11 cellular contexts compared by ENCODE assay signal in the genomic region with DNA sequence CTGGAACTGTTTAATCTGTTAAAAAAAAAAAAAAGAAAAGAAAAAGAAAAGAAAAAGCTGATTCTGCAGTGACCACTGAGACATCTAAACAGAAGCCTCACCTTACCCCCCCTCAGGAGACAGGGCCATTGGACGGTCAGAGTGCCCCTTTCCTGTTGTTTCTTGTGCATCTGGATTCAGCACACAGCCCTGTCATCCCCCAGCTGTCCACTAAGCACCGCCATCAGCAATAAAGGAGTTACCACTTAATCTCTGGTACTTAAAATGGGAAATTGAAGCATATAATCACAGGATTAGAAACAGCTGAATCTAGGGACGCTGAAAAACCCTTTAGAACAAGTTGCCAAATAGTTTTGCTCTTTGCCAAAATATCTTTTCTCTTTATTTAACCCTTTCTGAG.
DNase-seq lines count a peak whose midpoint lies in the region; ATAC-seq and TF ChIP-seq lines count a peak whose summit lies in the region.
"Had no signal": no experiment of that assay in that cellular context is flagged by ENCODE, and none has a peak within 500 bp of the region (broad histone marks: within the 10 kb centered on the region; RNA-seq: fewer than 3 reads in every experiment).

No MANE protein-coding gene starts in this region.

- ATAC-seq in GM21447 (IDR thresholded peaks at IDR 0.05; ENCODE audit: unreplicated experiment) (no peak), lower lobe of right lung (no peak)

- intact Hi-C loops in lower lobe of right lung (cut with DNase I): no loop called here

- no peaks in the 10 kb centered on the region for H3K36me3 ChIP-seq in lower lobe of right lung
- H3K36me3 ChIP-seq: uterus had no signal

- DNase-seq in GM12864 (ENCODE audit: low read depth) (no peak), kidney glomerular epithelial cell (lab: John Stamatoyannopoulos, UW) (peak; percentile 15), NK-92 (lab: John Stamatoyannopoulos, UW; ENCODE audit: unreplicated experiment) (no peak), HCEC 1CT (no peak), lower lobe of right lung (no peak)
- DNase-seq: effector CD8-positive, alpha-beta T cell; stimulated activated CD4-positive, alpha-beta T cell treated with anti-CD3 and anti-CD28 coated beads, Interleukin-4, amount 100 ng/mL, for 1 hour; uterus had no signal

- H3K4me1 ChIP-seq in lower lobe of right lung: no peaks in the 10 kb centered on the region
- H3K4me1 ChIP-seq: uterus had no signal

- H3K4me3 ChIP-seq in GM12864 (ENCODE audit: low read depth, low read length): no peak overlapping the region
- no peak overlapping the region for H3K4me3 ChIP-seq in lower lobe of right lung
- H3K4me3 ChIP-seq: uterus had no signal

- H3K27me3 ChIP-seq in lower lobe of right lung (ENCODE audit: low read depth): no peaks in the 10 kb centered on the region
- H3K27me3 ChIP-seq: uterus had no signal

- TF ChIP-seq CTCF in GM12864 (IDR thresholded peaks at IDR 0.05; ENCODE audit: low read depth, low read length, missing control alignments) (peak; percentile 39), LNCAP (IDR thresholded peaks at IDR 0.05) (peak; percentile 47), VCaP (conservative IDR thresholded peaks at IDR 0.05) (peak; percentile 25), lower lobe of right lung (IDR thresholded peaks at IDR 0.05) (no peak)

- H3K9me3 ChIP-seq in lower lobe of right lung: no peaks in the 10 kb centered on the region
- H3K9me3 ChIP-seq: uterus had no signal

- H3K27ac ChIP-seq in VCaP (peak overlapping the region; percentile 63), lower lobe of right lung (no peak overlapping the region)
- H3K27ac ChIP-seq: uterus had no signal
